ENCODE assay signal across 1 cellular context in the genomic region with DNA sequence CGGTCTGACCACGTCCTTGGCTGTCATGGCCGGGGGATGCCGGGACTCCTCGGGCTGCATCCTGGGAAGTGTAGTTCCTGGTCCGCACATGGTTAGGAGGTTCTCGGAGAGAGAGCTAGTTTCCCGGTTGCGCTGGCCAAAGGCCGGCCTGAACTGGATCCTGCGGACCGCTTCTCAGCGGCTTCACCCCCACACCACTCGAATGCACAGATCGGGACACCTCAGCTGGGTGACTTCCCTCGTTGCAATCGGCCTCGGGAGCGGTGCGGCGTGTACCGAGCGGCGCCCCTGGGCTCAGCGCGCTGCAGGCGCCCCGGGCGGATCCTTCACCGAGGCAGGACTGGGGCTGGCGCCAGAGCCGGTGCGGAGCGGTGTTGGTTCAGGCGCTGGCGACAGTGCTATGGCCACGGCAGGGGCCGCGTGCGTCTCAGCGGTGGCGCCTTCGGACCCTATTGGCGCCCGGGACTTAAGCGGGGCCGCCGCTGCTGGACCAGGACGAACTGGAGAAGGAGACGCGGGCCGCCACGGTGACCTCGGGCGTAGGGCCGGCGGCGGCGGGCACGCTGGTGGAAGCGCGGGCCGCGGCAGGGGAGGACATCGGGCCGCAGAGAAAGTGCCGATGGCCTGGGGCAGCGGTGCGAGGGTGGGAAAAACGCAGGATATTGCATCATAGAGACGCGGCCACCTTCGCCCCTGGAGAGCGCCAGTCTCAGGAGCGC.
TF ChIP-seq lines count a peak whose summit lies in the region.

No MANE protein-coding gene starts in this region.

TF ChIP-seq in HCT116, 20 proteins besides CTCF, POLR2A, EP300 and RAD21 (continued from another document):
- TF ChIP-seq, protein P1, sequence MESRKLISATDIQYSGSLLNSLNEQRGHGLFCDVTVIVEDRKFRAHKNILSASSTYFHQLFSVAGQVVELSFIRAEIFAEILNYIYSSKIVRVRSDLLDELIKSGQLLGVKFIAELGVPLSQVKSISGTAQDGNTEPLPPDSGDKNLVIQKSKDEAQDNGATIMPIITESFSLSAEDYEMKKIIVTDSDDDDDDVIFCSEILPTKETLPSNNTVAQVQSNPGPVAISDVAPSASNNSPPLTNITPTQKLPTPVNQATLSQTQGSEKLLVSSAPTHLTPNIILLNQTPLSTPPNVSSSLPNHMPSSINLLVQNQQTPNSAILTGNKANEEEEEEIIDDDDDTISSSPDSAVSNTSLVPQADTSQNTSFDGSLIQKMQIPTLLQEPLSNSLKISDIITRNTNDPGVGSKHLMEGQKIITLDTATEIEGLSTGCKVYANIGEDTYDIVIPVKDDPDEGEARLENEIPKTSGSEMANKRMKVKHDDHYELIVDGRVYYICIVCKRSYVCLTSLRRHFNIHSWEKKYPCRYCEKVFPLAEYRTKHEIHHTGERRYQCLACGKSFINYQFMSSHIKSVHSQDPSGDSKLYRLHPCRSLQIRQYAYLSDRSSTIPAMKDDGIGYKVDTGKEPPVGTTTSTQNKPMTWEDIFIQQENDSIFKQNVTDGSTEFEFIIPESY (IDR thresholded peaks at IDR 0.05; ENCODE audit: extremely low read depth, insufficient replicate concordance, low read length) = no peak
- TF ChIP-seq EGR1 (IDR thresholded peaks at IDR 0.05; ENCODE audit: low read depth) (no peak), ELF1 (IDR thresholded peaks at IDR 0.05; ENCODE audit: borderline replicate concordance, low read depth) (no peak; the same call in 1 of the 2 replicates), POLR2AphosphoS5 (IDR thresholded peaks at IDR 0.05; ENCODE audit: low read depth, low read length) (peak; percentile 70), SP1 (IDR thresholded peaks at IDR 0.05; ENCODE audit: low read depth) (peak; percentile 42), CBX3 (IDR thresholded peaks at IDR 0.05; ENCODE audit: low read depth) (peak; percentile 17; the same call in 1 of the 2 replicates), TCF7L2 (IDR thresholded peaks at IDR 0.05; ENCODE audit: borderline replicate concordance, extremely low read depth, insufficient read depth, insufficient read length) (no peak), YY1 (IDR thresholded peaks at IDR 0.05; ENCODE audit: extremely low read depth, insufficient replicate concordance, low read depth, low read length) (peak; percentile 71), JUND (IDR thresholded peaks at IDR 0.05) (no peak; the same call in 1 of the 2 replicates)
